18 cellular contexts compared by ENCODE assay signal in the genomic region with DNA sequence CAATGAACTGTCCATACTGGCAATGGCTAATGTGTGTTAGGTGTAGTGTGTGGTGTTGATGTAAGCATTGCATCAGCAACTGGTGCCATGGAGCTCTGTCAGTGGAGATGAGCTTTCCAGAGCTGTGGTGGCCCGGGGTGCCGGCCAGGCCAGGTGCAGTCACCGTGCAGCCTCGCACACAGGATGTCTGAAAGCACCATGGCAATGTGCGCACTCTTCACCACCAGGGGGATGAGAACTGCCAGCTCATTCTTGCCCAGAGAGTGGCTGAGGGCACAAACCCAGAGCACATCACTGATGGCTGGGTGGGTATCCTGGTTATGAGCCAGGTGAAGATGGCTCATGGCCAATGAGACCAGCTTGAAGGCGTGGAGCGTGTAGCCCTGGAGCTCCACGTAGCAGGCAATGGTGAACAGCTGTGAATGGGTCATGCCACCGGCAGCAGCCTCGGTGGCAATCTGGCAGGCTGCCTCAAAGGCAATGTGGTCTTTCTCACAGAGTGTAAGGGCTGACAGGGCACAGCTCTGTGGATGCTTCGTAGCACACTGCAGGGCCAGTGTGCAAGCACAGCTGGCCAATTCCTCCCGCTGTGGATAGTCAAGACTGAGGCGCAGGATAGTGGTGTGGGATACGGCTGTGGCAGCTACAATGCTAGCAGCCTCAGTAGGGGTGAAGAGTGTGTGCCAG. TPM values are rescaled to one million over a fixed set of nuclear protein-coding genes. Genes with fewer than 3 reads are reported as not detected.
"Had no signal": no experiment of that assay in that cellular context is flagged by ENCODE, and none has a peak within 500 bp of the region (broad histone marks: within the 10 kb centered on the region; RNA-seq: fewer than 3 reads in every experiment).

No MANE protein-coding gene starts in this region.

RNA-seq across cellular contexts. Expression of a gene that starts 4.5 kb away (rescaled TPM):
- total RNA-seq: activated CD4-positive, alpha-beta memory T cell treated with anti-CD3 and anti-CD28 coated beads, Interleukin-2, amount 10 ng/mL, durations not matched to agents 7 days and 5 days; activated CD4-positive, alpha-beta T cell treated with anti-CD3 and anti-CD28 coated beads, Interleukin-2, amount 10 ng/mL, durations not matched to agents 24 days and 14 days; activated naive CD4-positive, alpha-beta T cell treated with anti-CD3 and anti-CD28 coated beads for 36 hours; activated naive CD8-positive, alpha-beta T cell treated with anti-CD3 and anti-CD28 coated beads, Interleukin-2, amount 10 ng/mL, durations not matched to agents 7 days and 5 days; activated T-cell treated with anti-CD3 and anti-CD28 coated beads, Interleukin-2, amount 50 U/mL, for 72 hours; bronchial epithelial cell; colonic mucosa; endothelial cell of umbilical vein; esophagus mucosa; frontal cortex; lower leg skin; mononuclear cell; pulmonary artery endothelial cell; right cardiac atrium; stomach; tibial nerve; vagina had no signal
- polyA plus RNA-seq: endothelial cell of umbilical vein, neural cell, right cardiac atrium, stomach had no signal
